ENCODE assay signal across 20 cellular contexts in the genomic region with DNA sequence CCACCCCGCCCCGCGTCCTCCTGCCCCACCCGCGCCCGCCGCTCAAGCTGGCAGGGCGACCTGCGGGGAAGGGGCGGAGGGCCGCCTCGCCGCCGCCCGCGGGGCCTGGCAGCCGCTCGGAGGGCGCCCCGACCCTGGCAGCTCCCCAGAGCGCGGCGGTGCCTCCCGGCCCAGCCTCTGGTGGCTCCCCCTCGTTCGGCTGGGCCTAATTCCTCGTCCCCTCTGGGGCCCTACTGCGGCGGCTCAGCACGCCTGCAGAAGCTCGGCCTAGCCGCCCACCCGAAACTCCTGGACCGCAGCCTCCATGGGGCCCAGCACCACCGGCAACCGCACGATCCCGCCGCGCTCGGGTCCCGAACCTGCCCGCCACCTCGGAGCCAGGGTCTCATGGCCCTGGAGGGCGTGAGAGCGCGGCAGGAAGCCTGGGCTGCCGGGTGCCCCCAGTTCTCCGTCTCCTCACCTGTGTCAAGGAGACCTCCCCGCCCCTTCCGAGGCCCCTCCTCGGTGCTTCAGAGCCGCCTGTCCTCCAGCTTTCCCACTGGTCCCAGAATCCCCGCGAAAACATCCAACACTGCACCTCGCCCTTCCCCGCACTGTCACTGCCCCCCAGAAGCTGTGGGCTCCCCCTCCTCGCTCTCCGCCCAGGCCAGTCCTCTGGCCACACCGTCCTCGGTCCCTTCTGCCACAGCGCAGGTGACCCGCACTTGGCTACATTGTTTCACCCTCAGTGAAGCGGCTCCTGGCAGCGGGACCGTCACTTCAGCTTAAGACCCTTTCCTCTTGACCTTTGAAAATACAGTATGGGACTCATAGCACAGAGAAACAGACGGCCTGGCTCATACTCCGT. TPM values are rescaled to one million over a fixed set of nuclear protein-coding genes. Genes with fewer than 3 reads are reported as not detected.
A peak's percentile ranks its signal among the peaks of the same experiment; 100 is the strongest.
DNase-seq lines count a peak whose midpoint lies in the region; ATAC-seq and TF ChIP-seq lines count a peak whose summit lies in the region.
"Had no signal": no experiment of that assay in that cellular context is flagged by ENCODE, and none has a peak within 500 bp of the region (broad histone marks: within the 10 kb centered on the region; RNA-seq: fewer than 3 reads in every experiment).

No MANE protein-coding gene starts in this region.

- no peak for DNase-seq in activated naive CD8-positive, alpha-beta T cell treated with anti-CD3 and anti-CD28 coated beads, Interleukin-2, amount 50 U/mL, for 24 hours
- DNase-seq in activated CD8-positive, alpha-beta T cell treated with anti-CD3 and anti-CD28 coated beads for 36 hours, result no peak
- DNase-seq in immature natural killer cell (no peak), suprapubic skin (ENCODE audit: low spot score in 2 of 2) (no peak), smooth muscle cell (lab: John Stamatoyannopoulos, UW; ENCODE audit: unreplicated experiment) (no peak), COLO668 (lab: John Stamatoyannopoulos, UW; ENCODE audit: unreplicated experiment) (no peak)
- no peak for DNase-seq in activated CD4-positive, CD25-positive, alpha-beta regulatory T cell (lab: John Stamatoyannopoulos, UW)
- DNase-seq: activated CD4-positive, alpha-beta T cell treated with anti-CD3 and anti-CD28 coated beads, Interleukin-2, amount 50 U/mL, for 4 hours; effector memory CD4-positive, alpha-beta T cell; MG63; NCI-H2081 treated with DMSO at 0.1 percent for 48 hours; NCI-H748 treated with DMSO at 0.1 percent for 48 hours; Peyer's patch; stimulated activated CD4-positive, alpha-beta T cell treated with anti-CD3 and anti-CD28 coated beads, Interleukin-4, amount 100 ng/mL, for 1 hour had no signal

- no peak for ATAC-seq in activated naive CD8-positive, alpha-beta T cell treated with anti-CD3 and anti-CD28 coated beads, Interleukin-2, amount 50 U/mL, for 24 hours
- ATAC-seq in activated CD8-positive, alpha-beta T cell treated with anti-CD3 and anti-CD28 coated beads for 36 hours, result no peak
- ATAC-seq: right lobe of liver had no signal

- H3K4me3 Mint-ChIP-seq in activated naive CD8-positive, alpha-beta T cell, result peak overlapping the region; percentile 75
- no peak overlapping the region for H3K4me3 Mint-ChIP-seq in activated naive CD8-positive, alpha-beta T cell treated with anti-CD3 and anti-CD28 coated beads, Interleukin-2, amount 50 U/mL, for 24 hours
- peak overlapping the region; percentile 27 for H3K4me3 Mint-ChIP-seq in activated CD8-positive, alpha-beta T cell treated with anti-CD3 and anti-CD28 coated beads for 36 hours
- H3K4me3 Mint-ChIP-seq in immature natural killer cell, result peak overlapping the region in 3 of 5 donors; percentile 32 to 42 (median 39)

- TF ChIP-seq EP300 in suprapubic skin (IDR thresholded peaks at IDR 0.05), result no peak

- TF ChIP-seq POLR2A in suprapubic skin (IDR thresholded peaks at IDR 0.05), result no peak

- CTCF ChIA-PET in activated CD8-positive, alpha-beta T cell treated with anti-CD3 and anti-CD28 coated beads for 36 hours (lab: Charles Lee), result no interaction called here

- peaks cover 10% of the 10 kb centered on the region for H3K4me1 Mint-ChIP-seq in activated naive CD8-positive, alpha-beta T cell (ENCODE audit: low read depth)
- H3K4me1 Mint-ChIP-seq in activated naive CD8-positive, alpha-beta T cell treated with anti-CD3 and anti-CD28 coated beads, Interleukin-2, amount 50 U/mL, for 24 hours, result peaks cover 7% of the 10 kb centered on the region
- peaks cover 4% of the 10 kb centered on the region for H3K4me1 Mint-ChIP-seq in activated CD8-positive, alpha-beta T cell treated with anti-CD3 and anti-CD28 coated beads for 36 hours (ENCODE audit: low read depth)
- H3K4me1 Mint-ChIP-seq in immature natural killer cell, result peaks cover 0 to 6% of the 10 kb centered on the region in 2 donors

- H3K36me3 ChIP-seq in suprapubic skin (no peaks in the 10 kb centered on the region), smooth muscle cell (ENCODE audit: low read depth) (no peaks in the 10 kb centered on the region)
- H3K36me3 ChIP-seq: cardiac muscle cell, MG63, Peyer's patch, right lobe of liver had no signal

- intact Hi-C loops in activated CD8-positive, alpha-beta T cell treated with anti-CD3 and anti-CD28 coated beads for 36 hours (cut with micrococcal nuclease), result no loop called here

- no peaks in the 10 kb centered on the region for H3K36me3 Mint-ChIP-seq in activated naive CD8-positive, alpha-beta T cell
- H3K36me3 Mint-ChIP-seq in activated naive CD8-positive, alpha-beta T cell treated with anti-CD3 and anti-CD28 coated beads, Interleukin-2, amount 50 U/mL, for 24 hours (ENCODE audit: low read depth), result no peaks in the 10 kb centered on the region
- H3K36me3 Mint-ChIP-seq in activated CD8-positive, alpha-beta T cell treated with anti-CD3 and anti-CD28 coated beads for 36 hours (ENCODE audit: low read depth), result no peaks in the 10 kb centered on the region
- peaks cover 0 to 5% (median 4%) of the 10 kb centered on the region in 3 donors for H3K36me3 Mint-ChIP-seq in immature natural killer cell

- H3K27me3 ChIP-seq in suprapubic skin (peaks cover 65% of the 10 kb centered on the region), smooth muscle cell (ENCODE audit: low read depth) (peaks cover 76% of the 10 kb centered on the region)

- no peaks in the 10 kb centered on the region for H4K20me1 ChIP-seq in smooth muscle cell (ENCODE audit: low read depth)

- H3K9me3 Mint-ChIP-seq in activated naive CD8-positive, alpha-beta T cell (ENCODE audit: low read depth), result no peaks in the 10 kb centered on the region
- no peaks in the 10 kb centered on the region for H3K9me3 Mint-ChIP-seq in activated naive CD8-positive, alpha-beta T cell treated with anti-CD3 and anti-CD28 coated beads, Interleukin-2, amount 50 U/mL, for 24 hours
- H3K9me3 Mint-ChIP-seq in activated CD8-positive, alpha-beta T cell treated with anti-CD3 and anti-CD28 coated beads for 36 hours, result no peaks in the 10 kb centered on the region
- H3K9me3 Mint-ChIP-seq in immature natural killer cell, result peaks cover 0 to 3% (median 0%) of the 10 kb centered on the region in 6 donors

- TF ChIP-seq CTCF in activated CD8-positive, alpha-beta T cell treated with anti-CD3 and anti-CD28 coated beads for 36 hours (IDR thresholded peaks at IDR 0.05), result no peak
- TF ChIP-seq CTCF in suprapubic skin (IDR thresholded peaks at IDR 0.05) (no peak), smooth muscle cell (IDR thresholded peaks at IDR 0.05; ENCODE audit: borderline replicate concordance, insufficient read depth, poor library complexity, severe bottlenecking) (no peak)

- no peaks in the 10 kb centered on the region for H3F3A ChIP-seq in smooth muscle cell (ENCODE audit: low read depth)

- H2AFZ ChIP-seq in smooth muscle cell (ENCODE audit: low read depth), result no peak overlapping the region

- H3K79me2 ChIP-seq in smooth muscle cell (ENCODE audit: low read depth), result no peaks in the 10 kb centered on the region

- POLR2A ChIA-PET in activated CD8-positive, alpha-beta T cell treated with anti-CD3 and anti-CD28 coated beads for 36 hours (lab: Charles Lee), result interaction anchor here (1.1 kb wide), 1 partner anchor 22 kb away, joined by 3 read pairs; no protein-coding TSS in a partner anchor

- no peak overlapping the region for H3K9ac ChIP-seq in smooth muscle cell (ENCODE audit: low read depth)

- WGBS in suprapubic skin, result 32% methylated on average over 20 of the region's 68 CpGs
- WGBS in smooth muscle cell (ENCODE audit: low lambda C conversion rate), result 30% methylated on average over 41 of the region's 68 CpGs

- H3K27ac ChIP-seq in suprapubic skin (no peak overlapping the region), smooth muscle cell (ENCODE audit: low read depth) (no peak overlapping the region)
- H3K27ac ChIP-seq: cardiac muscle cell, Peyer's patch, right lobe of liver had no signal

- H3K9me3 ChIP-seq in suprapubic skin (no peaks in the 10 kb centered on the region), smooth muscle cell (replicated peaks; ENCODE audit: low read depth) (no peaks in the 10 kb centered on the region)
- H3K9me3 ChIP-seq: MG63, right lobe of liver had no signal

- H3K4me1 ChIP-seq in suprapubic skin, result peaks cover 14% of the 10 kb centered on the region
- H3K4me1 ChIP-seq in smooth muscle cell (ENCODE audit: low read depth), result no peaks in the 10 kb centered on the region

- H3K4me3 ChIP-seq in suprapubic skin, result peak overlapping the region; percentile 43
- no peak overlapping the region for H3K4me3 ChIP-seq in smooth muscle cell
- H3K4me3 ChIP-seq: cardiac muscle cell, MG63, right lobe of liver had no signal

- peaks cover 20% of the 10 kb centered on the region for H3K27me3 Mint-ChIP-seq in activated naive CD8-positive, alpha-beta T cell
- peaks cover 55% of the 10 kb centered on the region for H3K27me3 Mint-ChIP-seq in activated naive CD8-positive, alpha-beta T cell treated with anti-CD3 and anti-CD28 coated beads, Interleukin-2, amount 50 U/mL, for 24 hours
- peaks cover 28% of the 10 kb centered on the region for H3K27me3 Mint-ChIP-seq in activated CD8-positive, alpha-beta T cell treated with anti-CD3 and anti-CD28 coated beads for 36 hours
- H3K27me3 Mint-ChIP-seq in immature natural killer cell (ENCODE audit: low read depth in 3 of 3), result peaks cover 18 to 24% (median 19%) of the 10 kb centered on the region in 3 donors

- no peak overlapping the region for H3K27ac Mint-ChIP-seq in activated naive CD8-positive, alpha-beta T cell
- H3K27ac Mint-ChIP-seq in activated naive CD8-positive, alpha-beta T cell treated with anti-CD3 and anti-CD28 coated beads, Interleukin-2, amount 50 U/mL, for 24 hours, result no peak overlapping the region
- H3K27ac Mint-ChIP-seq in activated CD8-positive, alpha-beta T cell treated with anti-CD3 and anti-CD28 coated beads for 36 hours, result no peak overlapping the region
- no peak overlapping the region for H3K27ac Mint-ChIP-seq in immature natural killer cell

- H3K4me2 ChIP-seq in smooth muscle cell, result no peak overlapping the region

RNA-seq across cellular contexts. Expression of gene GSC2, which starts 0.6 kb away (rescaled TPM):
- total RNA-seq in activated CD8-positive, alpha-beta T cell treated with anti-CD3 and anti-CD28 coated beads for 36 hours, result not detected
- polyA plus RNA-seq in immature natural killer cell (not detected), smooth muscle cell (not detected in 2 replicates)
- total RNA-seq in suprapubic skin (not detected), smooth muscle cell (not detected in 2 replicates)
- total RNA-seq: cardiac muscle cell, fibroblast of villous mesenchyme, HT-29, Peyer's patch, right lobe of liver had no signal
- polyA plus RNA-seq: cardiac muscle cell had no signal

RNA-seq across cellular contexts. Expression of gene ESS2, which starts 6.3 kb away (rescaled TPM):
- total RNA-seq in activated CD8-positive, alpha-beta T cell treated with anti-CD3 and anti-CD28 coated beads for 36 hours, result 10 to 100 TPM; 11.7 to 12.9 TPM
- polyA plus RNA-seq in immature natural killer cell, result 10 to 100 TPM in 1 of 3 donors, 1 to 10 TPM in 2; 1.6 to 13.2 (median 4.8) TPM
- total RNA-seq in suprapubic skin, result 10 to 100 TPM; 22.4 to 26.0 (median 24.0) TPM
- 9.2 and 14.8 TPM in 2 replicates for total RNA-seq in smooth muscle cell
- 12.9 and 18.2 TPM in 2 replicates for polyA plus RNA-seq in smooth muscle cell

RNA-seq across cellular contexts. Expression of gene TSSK2, which starts 19.6 kb away (rescaled TPM):
- total RNA-seq in activated CD8-positive, alpha-beta T cell treated with anti-CD3 and anti-CD28 coated beads for 36 hours, result not detected
- not detected for polyA plus RNA-seq in immature natural killer cell
- total RNA-seq in suprapubic skin, result not detected
- total RNA-seq in smooth muscle cell, result not detected in 2 replicates
- polyA plus RNA-seq in smooth muscle cell, result not detected in 2 replicates
- total RNA-seq: cardiac muscle cell, fibroblast of villous mesenchyme, HT-29, lower leg skin, right lobe of liver had no signal
- polyA plus RNA-seq: cardiac muscle cell had no signal

RNA-seq across cellular contexts. Expression of gene SLC25A1, which starts 27.8 kb away (rescaled TPM):
- total RNA-seq in activated CD8-positive, alpha-beta T cell treated with anti-CD3 and anti-CD28 coated beads for 36 hours, result 10 to 100 TPM; 56.4 to 57.6 TPM
- 10 to 100 TPM; 53.6 to 78.7 (median 57.6) TPM for polyA plus RNA-seq in immature natural killer cell
- 10 to 100 TPM; 35.6 to 71.0 (median 57.8) TPM for total RNA-seq in suprapubic skin
- 56.5 and 75.6 TPM in 2 replicates for total RNA-seq in smooth muscle cell
- polyA plus RNA-seq in smooth muscle cell, result 182 and 204 TPM in 2 replicates

RNA-seq across cellular contexts. Expression of gene DGCR2, which starts 28.5 kb away (rescaled TPM):
- 10 to 100 TPM; 18.0 to 20.0 TPM for total RNA-seq in activated CD8-positive, alpha-beta T cell treated with anti-CD3 and anti-CD28 coated beads for 36 hours
- polyA plus RNA-seq in immature natural killer cell (10 to 100 TPM; 19.4 to 51.7 (median 31.6) TPM), smooth muscle cell (53.2 and 54.7 TPM in 2 replicates)
- total RNA-seq in suprapubic skin (100 to 1,000 TPM; 115 to 172 (median 130) TPM), smooth muscle cell (29.0 and 46.7 TPM in 2 replicates)
